ENCODE assay signal across 9 cellular contexts in the genomic region with DNA sequence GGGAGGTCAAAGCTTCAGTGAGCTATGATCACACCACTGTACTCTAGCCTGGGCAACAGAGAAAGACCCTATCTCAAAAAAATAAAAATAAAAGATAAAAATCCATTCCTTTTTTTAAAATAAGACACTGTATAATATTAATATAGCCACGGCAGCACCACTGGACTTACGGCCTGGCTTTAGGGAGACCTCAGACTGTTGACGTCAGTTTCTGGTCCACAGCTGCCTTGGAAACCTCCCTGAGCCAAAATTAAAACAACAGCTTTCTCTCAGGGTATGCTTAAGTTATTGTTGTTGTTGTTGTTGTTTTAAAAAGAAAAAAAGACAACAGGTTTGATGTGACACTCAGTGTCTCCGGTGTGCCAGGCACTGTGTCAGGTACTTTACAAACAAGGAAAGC. TPM values are rescaled to one million over a fixed set of nuclear protein-coding genes. Genes with fewer than 3 reads are reported as not detected.
A peak's percentile ranks its signal among the peaks of the same experiment; 100 is the strongest.
DNase-seq lines count a peak whose midpoint lies in the region; ATAC-seq and TF ChIP-seq lines count a peak whose summit lies in the region.
"Had no signal": no experiment of that assay in that cellular context is flagged by ENCODE, and none has a peak within 500 bp of the region (broad histone marks: within the 10 kb centered on the region; RNA-seq: fewer than 3 reads in every experiment).

No MANE protein-coding gene starts in this region.

- H3K9me3 ChIP-seq in esophagus muscularis mucosa: no peaks in the 10 kb centered on the region
- no peaks in the 10 kb centered on the region for H3K9me3 ChIP-seq in osteoblast (ENCODE audit: low read depth, low read length)
- no peaks in the 10 kb centered on the region for H3K9me3 ChIP-seq in upper lobe of left lung

- intact Hi-C loops in esophagus muscularis mucosa (cut with DNase I): loop anchor here (5.0 kb wide), 1 partner anchor 39 kb away; no protein-coding TSS in a partner anchor

- H3K4me1 ChIP-seq in esophagus muscularis mucosa (peaks cover 84 to 100% (median 100%) of the 10 kb centered on the region in 4 donors), osteoblast (ENCODE audit: insufficient read depth, low read length) (peaks cover 53% of the 10 kb centered on the region), upper lobe of left lung (peaks cover 58 to 79% (median 67%) of the 10 kb centered on the region in 4 donors)

- TF ChIP-seq EP300 in esophagus muscularis mucosa (IDR thresholded peaks at IDR 0.05) (no peak), upper lobe of left lung (IDR thresholded peaks at IDR 0.05) (no peak)

- H3K27me3 ChIP-seq in esophagus muscularis mucosa (no peaks in the 10 kb centered on the region), osteoblast (ENCODE audit: insufficient read depth, low read length) (no peaks in the 10 kb centered on the region), upper lobe of left lung (no peaks in the 10 kb centered on the region)
- H3K27me3 ChIP-seq: foreskin keratinocyte had no signal

- H3K4me2 ChIP-seq in osteoblast (ENCODE audit: insufficient read depth, low read length): no peak overlapping the region

- H2AFZ ChIP-seq in osteoblast (ENCODE audit: low read length): no peak overlapping the region

- peak overlapping the region; percentile 88 to 97 (median 92) for H3K27ac ChIP-seq in esophagus muscularis mucosa (replicated peaks in 1 of 4)
- H3K27ac ChIP-seq in osteoblast (ENCODE audit: low read depth, low read length): peak overlapping the region; percentile 15
- H3K27ac ChIP-seq in upper lobe of left lung: peak overlapping the region; percentile 47 to 80 (median 60)
- H3K27ac ChIP-seq: foreskin keratinocyte had no signal

- 41% methylated on average over 4 of the region's 4 CpGs for WGBS in esophagus muscularis mucosa
- WGBS in upper lobe of left lung, 2 donors: 76 to 81% methylated on average over 4 of the region's 4 CpGs

- no peaks in the 10 kb centered on the region for H3K36me3 ChIP-seq in esophagus muscularis mucosa
- peaks cover 16% of the 10 kb centered on the region for H3K36me3 ChIP-seq in osteoblast (ENCODE audit: insufficient read depth, low read length)
- no peaks in the 10 kb centered on the region for H3K36me3 ChIP-seq in upper lobe of left lung

- H3K4me3 ChIP-seq in esophagus muscularis mucosa (no peak overlapping the region), osteoblast (ENCODE audit: insufficient read depth, low read length) (no peak overlapping the region), upper lobe of left lung (no peak overlapping the region)

- no peaks in the 10 kb centered on the region for H3K9me3 Mint-ChIP-seq in activated naive CD4-positive, alpha-beta T cell treated with anti-CD3 and anti-CD28 coated beads, Interleukin-2, amount 50 U/mL, for 72 hours

- ATAC-seq in activated naive CD4-positive, alpha-beta T cell treated with anti-CD3 and anti-CD28 coated beads, Interleukin-2, amount 50 U/mL, for 72 hours: no peak
- ATAC-seq in upper lobe of left lung (ENCODE audit: low FRiP score in 2 of 2) (peak in 1 of 2 donors; percentile 62), GM19455 (IDR thresholded peaks at IDR 0.05; ENCODE audit: unreplicated experiment) (no peak)
- ATAC-seq: foreskin keratinocyte had no signal

- peaks cover 34% of the 10 kb centered on the region for H4K20me1 ChIP-seq in osteoblast (ENCODE audit: insufficient read depth, low read length)

- H3K36me3 Mint-ChIP-seq in activated naive CD4-positive, alpha-beta T cell treated with anti-CD3 and anti-CD28 coated beads, Interleukin-2, amount 50 U/mL, for 72 hours: peaks cover 0 to 15% of the 10 kb centered on the region in 2 donors

- DNase-seq in activated naive CD4-positive, alpha-beta T cell treated with anti-CD3 and anti-CD28 coated beads, Interleukin-2, amount 50 U/mL, for 72 hours (ENCODE audit: low spot score in 2 of 2): no peak
- no peak for DNase-seq in activated naive CD4-positive, alpha-beta T cell treated with anti-CD3 and anti-CD28 coated beads, Interleukin-2, amount 50 U/mL, for 16 hours
- DNase-seq in esophagus muscularis mucosa (ENCODE audit: extremely low spot score) (no peak), osteoblast (ENCODE audit: insufficient read length, low spot score, missing footprints) (no peak), upper lobe of left lung (no peak), HuH-7.5 (ENCODE audit: low spot score) (no peak), occipital lobe (lab: John Stamatoyannopoulos, UW) (no peak)
- DNase-seq: foreskin keratinocyte had no signal

- TF ChIP-seq POLR2A in esophagus muscularis mucosa (IDR thresholded peaks at IDR 0.05; ENCODE audit: low read depth) (no peak), upper lobe of left lung (IDR thresholded peaks at IDR 0.05) (no peak)

- peaks cover 97% of the 10 kb centered on the region for H3K79me2 ChIP-seq in osteoblast (ENCODE audit: insufficient read depth, low read length)

- peak overlapping the region; percentile 68 to 82 for H3K27ac Mint-ChIP-seq in activated naive CD4-positive, alpha-beta T cell treated with anti-CD3 and anti-CD28 coated beads, Interleukin-2, amount 50 U/mL, for 72 hours

- TF ChIP-seq CTCF in esophagus muscularis mucosa (IDR thresholded peaks at IDR 0.05): no peak
- TF ChIP-seq CTCF in osteoblast (IDR thresholded peaks at IDR 0.05; ENCODE audit: extremely low read depth, low read depth, low read length): no peak
- TF ChIP-seq CTCF in upper lobe of left lung (IDR thresholded peaks at IDR 0.05): no peak

RNA-seq across cellular contexts. Expression of a gene that starts 42.0 kb away (rescaled TPM):
- total RNA-seq in activated naive CD4-positive, alpha-beta T cell treated with anti-CD3 and anti-CD28 coated beads, Interleukin-2, amount 50 U/mL, for 72 hours: 100 to 1,000 TPM; 404 to 419 TPM
- 100 to 1,000 TPM; 186 to 261 (median 203) TPM for total RNA-seq in esophagus muscularis mucosa
- 217 and 224 TPM in 2 replicates for total RNA-seq in osteoblast
- 100 to 1,000 TPM in 5 of 6 donors, 10 to 100 TPM in 1; 96.4 to 303 (median 144) TPM for total RNA-seq in upper lobe of left lung
- 38.4 TPM for total RNA-seq in occipital lobe

Comparison
In these comparisons a context has a peak if more than half of its experiments do, and no peak if none do; other contexts are left out.
1. H3K27ac ChIP-seq: peak in every context shown above with its lines; median percentile 92 in esophagus muscularis mucosa; 60 in upper lobe of left lung; 15 in osteoblast.